Comparison of ENCODE assay signal across 16 cellular contexts in the genomic region with DNA sequence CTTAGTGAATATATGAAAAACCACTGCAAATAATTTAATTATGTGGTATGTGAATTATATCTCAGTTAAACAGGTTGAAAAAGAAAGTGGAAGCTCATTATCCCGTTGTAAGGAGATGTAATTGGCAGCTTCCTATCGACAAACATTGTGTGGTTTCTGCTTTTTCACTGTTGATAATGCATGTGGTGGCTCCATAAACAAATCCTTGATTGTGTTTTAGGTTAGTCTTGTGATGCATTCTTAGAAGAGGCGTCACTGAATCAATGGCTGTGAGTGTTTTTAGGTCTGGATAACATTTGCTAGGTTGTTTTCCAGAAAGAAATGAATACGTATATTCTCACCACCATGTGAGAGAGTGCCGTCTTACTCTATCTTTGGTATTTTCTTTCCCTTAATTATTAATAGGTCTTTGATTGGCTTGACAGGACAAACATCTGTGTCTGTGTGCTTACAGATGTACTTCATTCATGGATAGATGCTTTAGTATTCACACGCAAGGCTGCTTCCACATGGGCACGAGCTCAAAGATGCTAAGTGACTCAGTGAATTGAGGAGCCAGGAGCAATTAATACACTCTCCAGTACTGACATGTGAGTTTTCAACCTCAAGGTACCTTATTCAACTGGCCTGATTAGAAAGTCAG.
"Had no signal": no experiment of that assay in that cellular context is flagged by ENCODE, and none has a peak within 500 bp of the region (broad histone marks: within the 10 kb centered on the region; RNA-seq: fewer than 3 reads in every experiment).

No MANE protein-coding gene starts in this region.

- DNase-seq: activated CD4-positive, alpha-beta memory T cell treated with anti-CD3 and anti-CD28 coated beads for 36 hours; activated T-cell treated with anti-CD3 and anti-CD28 coated beads, Interleukin-2, amount 50 U/mL, for 4 hours; amygdala; glutamatergic neuron; immature natural killer cell; mammary epithelial cell; occipital lobe; right lobe of liver; stimulated activated CD4-positive, alpha-beta T cell treated with anti-CD3 and anti-CD28 coated beads, Interleukin-1b, Interleukin-23, amount 100 ng/mL, for 48 hours; substantia nigra; SW 1271 had no signal

- H3K27me3 ChIP-seq: right lobe of liver had no signal

- H3K27ac ChIP-seq: prostate gland, right lobe of liver, VCaP had no signal

- H3K36me3 ChIP-seq: prostate gland had no signal

- H3K9me3 ChIP-seq: prostate gland, right lobe of liver had no signal

- ATAC-seq: activated naive CD4-positive, alpha-beta T cell treated with anti-CD3 and anti-CD28 coated beads, Interleukin-2, amount 50 U/mL, for 72 hours; activated T-cell treated with anti-CD3 and anti-CD28 coated beads, Interleukin-2, amount 50 U/mL, for 4 hours; natural killer cell treated with Interleukin-12 subunit alpha and Interleukin-12 subunit beta and Interleukin-15 and Interleukin-18, amount 100 ng/mL, for 72 hours; right lobe of liver; stimulated activated memory B cell treated with anti-CD40 and anti-IgM and Interleukin-4, amounts not matched to agents 10 μg/mL and 1 μg/mL and 100 μg/mL, for 72 hours had no signal

- H3K4me3 ChIP-seq: prostate gland, right lobe of liver had no signal

- H3K4me1 ChIP-seq: prostate gland, right lobe of liver had no signal
